Comparison of ENCODE assay signal across 8 cellular contexts in the genomic region with DNA sequence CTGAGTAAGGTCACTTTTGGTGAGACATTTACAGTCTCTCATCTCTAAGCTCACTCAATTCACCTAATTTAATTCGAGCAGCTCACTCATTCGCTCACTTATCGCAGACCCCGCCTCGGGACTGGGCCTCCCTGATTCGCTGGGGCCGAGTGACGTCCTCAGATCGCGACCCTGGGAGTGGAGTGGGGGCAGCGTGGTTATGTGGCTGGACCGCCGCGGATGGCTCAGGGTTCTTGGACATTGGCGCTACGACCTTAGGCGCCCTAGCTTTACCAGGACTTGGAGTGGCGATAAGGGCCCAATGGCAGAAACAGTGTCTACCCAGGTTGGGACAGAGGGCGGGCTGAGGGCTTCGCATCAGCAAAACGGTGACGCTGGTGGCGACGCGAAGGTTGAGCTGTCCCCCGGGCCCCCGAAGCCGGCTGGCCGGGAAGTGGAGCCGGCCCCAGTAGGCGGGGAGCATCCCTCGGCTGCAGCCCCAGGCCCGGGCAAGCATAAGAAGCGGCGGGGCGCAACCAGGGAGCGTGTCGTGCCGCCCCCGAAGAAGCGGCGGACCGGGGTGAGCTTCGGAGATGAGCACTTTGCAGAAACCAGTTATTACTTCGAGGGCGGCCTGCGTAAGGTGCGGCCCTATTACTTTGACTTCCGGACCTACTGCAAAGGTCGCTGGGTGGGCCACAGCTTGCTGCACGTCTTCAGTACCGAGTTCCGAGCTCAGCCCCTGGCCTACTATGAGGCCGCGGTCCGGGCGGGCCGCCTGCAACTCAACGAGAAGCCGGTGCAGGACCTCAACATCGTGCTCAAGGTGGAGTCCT. TPM values are rescaled to one million over a fixed set of nuclear protein-coding genes. Genes with fewer than 3 reads are reported as not detected.
A peak's percentile ranks its signal among the peaks of the same experiment; 100 is the strongest.
DNase-seq lines count a peak whose midpoint lies in the region; ATAC-seq, FAIRE-seq and TF ChIP-seq lines count a peak whose summit lies in the region.

A gene with protein sequence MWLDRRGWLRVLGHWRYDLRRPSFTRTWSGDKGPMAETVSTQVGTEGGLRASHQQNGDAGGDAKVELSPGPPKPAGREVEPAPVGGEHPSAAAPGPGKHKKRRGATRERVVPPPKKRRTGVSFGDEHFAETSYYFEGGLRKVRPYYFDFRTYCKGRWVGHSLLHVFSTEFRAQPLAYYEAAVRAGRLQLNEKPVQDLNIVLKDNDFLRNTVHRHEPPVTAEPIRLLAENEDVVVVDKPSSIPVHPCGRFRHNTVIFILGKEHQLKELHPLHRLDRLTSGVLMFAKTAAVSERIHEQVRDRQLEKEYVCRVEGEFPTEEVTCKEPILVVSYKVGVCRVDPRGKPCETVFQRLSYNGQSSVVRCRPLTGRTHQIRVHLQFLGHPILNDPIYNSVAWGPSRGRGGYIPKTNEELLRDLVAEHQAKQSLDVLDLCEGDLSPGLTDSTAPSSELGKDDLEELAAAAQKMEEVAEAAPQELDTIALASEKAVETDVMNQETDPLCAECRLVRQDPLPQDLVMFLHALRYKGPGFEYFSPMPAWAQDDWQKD (plus strand): TSS at position 161 of the 815 bp plus-strand sequence. CDS start 39 bp downstream, at position 200.

- no peak for FAIRE-seq in A549 (lab: Jason Lieb, UNC)

- DNase-seq in A549 (ENCODE audit: low read depth in 1 of 2, low spot score in 1 of 2) = peak; percentile 86 to 87
- peak; percentile 71 for DNase-seq in NCI-H524 treated with DMSO at 0.1 percent for 48 hours (lab: John Stamatoyannopoulos, UW)
- DNase-seq in activated CD4-positive, alpha-beta T cell treated with anti-CD3 and anti-CD28 coated beads for 24 hours (ENCODE audit: low read depth in 2 of 2) = peak; percentile 75 to 92
- DNase-seq in chondrocyte (ENCODE audit: low spot score) = peak; percentile 97
- peak; percentile 91 for DNase-seq in kidney tubule cell (ENCODE audit: low spot score)
- DNase-seq in stimulated activated CD4-positive, alpha-beta T cell treated with anti-CD3 and anti-CD28 coated beads, Interleukin-15, amount 100 ng/mL, for 48 hours (ENCODE audit: low read depth in 2 of 2) = peak; percentile 86 to 93

- TF ChIP-seq POLR2A in A549 (IDR thresholded peaks at IDR 0.05; ENCODE audit: low read length) = peak; percentile 82

- CTCF ChIA-PET in A549 (lab: Yijun Ruan, JAX) = interaction anchor here (1.2 to 2.2 kb wide), 4 partner anchors 21 to 62 kb away, joined by 3 to 8 read pairs (median 4); no protein-coding TSS in a partner anchor

- H3K4me3 Mint-ChIP-seq in chondrocyte (ENCODE audit: unreplicated experiment) = peak within 1 kb of the TSS; percentile 97

- H3K9me3 Mint-ChIP-seq in chondrocyte (ENCODE audit: low read depth) = no peaks in the 10 kb centered on the region

- H3K9me3 ChIP-seq in A549 = no peaks in the 10 kb centered on the region

- POLR2A ChIA-PET in A549 (lab: Yijun Ruan, JAX) = interaction anchor here (0.6 to 1.5 kb wide), 6 partner anchors 11 to 23 kb away, joined by 3 to 11 read pairs (median 4); no protein-coding TSS in a partner anchor

- H3K4me1 Mint-ChIP-seq in chondrocyte (ENCODE audit: low read depth) = peaks cover 26% of the 10 kb centered on the region

- H3K4me1 ChIP-seq in A549 = peaks cover 11% of the 10 kb centered on the region

- TF ChIP-seq CTCF in A549 (IDR thresholded peaks at IDR 0.05) = no peak
- TF ChIP-seq CTCF in chondrocyte (IDR thresholded peaks at IDR 0.05) = no peak

- peak within 1 kb of the TSS; percentile 75 to 91 for H3K27ac ChIP-seq in A549

- H3K4me3 ChIP-seq in A549 = peak within 1 kb of the TSS; percentile 65

- H3K4me2 ChIP-seq in A549 = peak within 1 kb of the TSS; percentile 77

- ATAC-seq in A549 = peak; percentile 71 to 76
- peak; percentile 47 for ATAC-seq in GM18868 (IDR thresholded peaks at IDR 0.05; ENCODE audit: unreplicated experiment)
- peak; percentile 56 for ATAC-seq in HG03342 (IDR thresholded peaks at IDR 0.05; ENCODE audit: unreplicated experiment)

- peaks cover 11% of the 10 kb centered on the region for H3K36me3 Mint-ChIP-seq in chondrocyte (ENCODE audit: low read depth)

- H3K27ac Mint-ChIP-seq in chondrocyte (ENCODE audit: unreplicated experiment) = peak within 1 kb of the TSS; percentile 98

- no peaks in the 10 kb centered on the region for H3K27me3 Mint-ChIP-seq in chondrocyte (ENCODE audit: low read depth)

- 2% methylated on average over 23 of the region's 61 CpGs for WGBS in A549 (ENCODE audit: missing lambda C conversion rate)

- TF ChIP-seq EP300 in A549 (IDR thresholded peaks at IDR 0.05) = no peak

- TF ChIP-seq RAD21 in A549 (conservative IDR thresholded peaks at IDR 0.05 in 1 of 2, IDR thresholded peaks at IDR 0.05 in 1 of 2) = no peak

TF ChIP-seq in A549, 52 proteins besides CTCF, POLR2A, EP300 and RAD21:
- no peak for TF ChIP-seq CHD4 (IDR thresholded peaks at IDR 0.05; ENCODE audit: borderline replicate concordance)
- TF ChIP-seq MAZ (IDR thresholded peaks at IDR 0.05; ENCODE audit: borderline replicate concordance, low read depth, low read length) = peak; percentile 57; the same call in 1 of the 2 replicates
- TF ChIP-seq, protein P1, sequence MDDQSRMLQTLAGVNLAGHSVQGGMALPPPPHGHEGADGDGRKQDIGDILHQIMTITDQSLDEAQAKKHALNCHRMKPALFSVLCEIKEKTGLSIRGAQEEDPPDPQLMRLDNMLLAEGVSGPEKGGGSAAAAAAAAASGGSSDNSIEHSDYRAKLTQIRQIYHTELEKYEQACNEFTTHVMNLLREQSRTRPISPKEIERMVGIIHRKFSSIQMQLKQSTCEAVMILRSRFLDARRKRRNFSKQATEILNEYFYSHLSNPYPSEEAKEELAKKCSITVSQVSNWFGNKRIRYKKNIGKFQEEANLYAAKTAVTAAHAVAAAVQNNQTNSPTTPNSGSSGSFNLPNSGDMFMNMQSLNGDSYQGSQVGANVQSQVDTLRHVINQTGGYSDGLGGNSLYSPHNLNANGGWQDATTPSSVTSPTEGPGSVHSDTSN (IDR thresholded peaks at IDR 0.05) = no peak
- TF ChIP-seq, protein P2, sequence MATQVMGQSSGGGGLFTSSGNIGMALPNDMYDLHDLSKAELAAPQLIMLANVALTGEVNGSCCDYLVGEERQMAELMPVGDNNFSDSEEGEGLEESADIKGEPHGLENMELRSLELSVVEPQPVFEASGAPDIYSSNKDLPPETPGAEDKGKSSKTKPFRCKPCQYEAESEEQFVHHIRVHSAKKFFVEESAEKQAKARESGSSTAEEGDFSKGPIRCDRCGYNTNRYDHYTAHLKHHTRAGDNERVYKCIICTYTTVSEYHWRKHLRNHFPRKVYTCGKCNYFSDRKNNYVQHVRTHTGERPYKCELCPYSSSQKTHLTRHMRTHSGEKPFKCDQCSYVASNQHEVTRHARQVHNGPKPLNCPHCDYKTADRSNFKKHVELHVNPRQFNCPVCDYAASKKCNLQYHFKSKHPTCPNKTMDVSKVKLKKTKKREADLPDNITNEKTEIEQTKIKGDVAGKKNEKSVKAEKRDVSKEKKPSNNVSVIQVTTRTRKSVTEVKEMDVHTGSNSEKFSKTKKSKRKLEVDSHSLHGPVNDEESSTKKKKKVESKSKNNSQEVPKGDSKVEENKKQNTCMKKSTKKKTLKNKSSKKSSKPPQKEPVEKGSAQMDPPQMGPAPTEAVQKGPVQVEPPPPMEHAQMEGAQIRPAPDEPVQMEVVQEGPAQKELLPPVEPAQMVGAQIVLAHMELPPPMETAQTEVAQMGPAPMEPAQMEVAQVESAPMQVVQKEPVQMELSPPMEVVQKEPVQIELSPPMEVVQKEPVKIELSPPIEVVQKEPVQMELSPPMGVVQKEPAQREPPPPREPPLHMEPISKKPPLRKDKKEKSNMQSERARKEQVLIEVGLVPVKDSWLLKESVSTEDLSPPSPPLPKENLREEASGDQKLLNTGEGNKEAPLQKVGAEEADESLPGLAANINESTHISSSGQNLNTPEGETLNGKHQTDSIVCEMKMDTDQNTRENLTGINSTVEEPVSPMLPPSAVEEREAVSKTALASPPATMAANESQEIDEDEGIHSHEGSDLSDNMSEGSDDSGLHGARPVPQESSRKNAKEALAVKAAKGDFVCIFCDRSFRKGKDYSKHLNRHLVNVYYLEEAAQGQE (IDR thresholded peaks at IDR 0.05) = no peak
- TF ChIP-seq SMC3 (IDR thresholded peaks at IDR 0.05) = no peak
- TF ChIP-seq GATA3 (IDR thresholded peaks at IDR 0.05; ENCODE audit: borderline replicate concordance) = no peak
- TF ChIP-seq FOSL2 (IDR thresholded peaks at IDR 0.05) = no peak
- no peak for TF ChIP-seq FOSL2 (CRISPR knock-in tag; IDR thresholded peaks at IDR 0.05)
- TF ChIP-seq, protein P3, sequence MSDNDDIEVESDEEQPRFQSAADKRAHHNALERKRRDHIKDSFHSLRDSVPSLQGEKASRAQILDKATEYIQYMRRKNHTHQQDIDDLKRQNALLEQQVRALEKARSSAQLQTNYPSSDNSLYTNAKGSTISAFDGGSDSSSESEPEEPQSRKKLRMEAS (IDR thresholded peaks at IDR 0.05) = peak; percentile 83
- TF ChIP-seq EHF (CRISPR knock-in tag; IDR thresholded peaks at IDR 0.05) = no peak
- TF ChIP-seq HOXB5 (CRISPR knock-in tag; IDR thresholded peaks at IDR 0.05) = 0 out of 2 replicates have a peak, but pooled peaks have one; percentile 39
- TF ChIP-seq JUN (IDR thresholded peaks at IDR 0.05) = peak in 1 of 2 experiments; percentile 42; a peak in 1 of 5 replicates
- TF ChIP-seq PHF8 (IDR thresholded peaks at IDR 0.05; ENCODE audit: borderline replicate concordance, low read depth) = peak; percentile 63
- no peak for TF ChIP-seq RARB (CRISPR knock-in tag; IDR thresholded peaks at IDR 0.05)
- TF ChIP-seq KDM5A (IDR thresholded peaks at IDR 0.05) = peak; percentile 79
- no peak for TF ChIP-seq NR3C1 (IDR thresholded peaks at IDR 0.05)

RNA-seq across cellular contexts. Expression of the gene that starts here (rescaled TPM):
- polyA plus RNA-seq in A549 (2011; rRNA removed) (6.7 and 7.3 TPM in 2 replicates), A549 (2017; fragmentation: RNase III; extraction: RNeasy Plus Mini Kit Qiagen cat#74134 plus additional on column Dnase treatment) (9.6 to 10.3 TPM (median 9.9 TPM) in 3 replicates)
- 9.0 and 10.2 TPM in 2 replicates for polyA plus RNA-seq in A549 (2012; cell fraction: cytosol; rRNA removed)
- polyA plus RNA-seq in A549 (2012; cell fraction: nucleus; rRNA removed) = 10.4 and 12.4 TPM in 2 replicates
- 13.4 and 14.3 TPM in 2 replicates for polyA minus RNA-seq in A549 (2011; rRNA and poly(A)+ RNA removed)
- total RNA-seq in chondrocyte = 7.7 to 10.9 TPM (median 10.2 TPM) in 3 replicates

Comparison
In these comparisons a context has a peak if more than half of its experiments do, and no peak if none do; other contexts are left out.
1. Peak in every context shown above with its lines: DNase-seq, ATAC-seq, H3K4me3 ChIP-seq and H3K27ac ChIP-seq.